In the genomic region with DNA sequence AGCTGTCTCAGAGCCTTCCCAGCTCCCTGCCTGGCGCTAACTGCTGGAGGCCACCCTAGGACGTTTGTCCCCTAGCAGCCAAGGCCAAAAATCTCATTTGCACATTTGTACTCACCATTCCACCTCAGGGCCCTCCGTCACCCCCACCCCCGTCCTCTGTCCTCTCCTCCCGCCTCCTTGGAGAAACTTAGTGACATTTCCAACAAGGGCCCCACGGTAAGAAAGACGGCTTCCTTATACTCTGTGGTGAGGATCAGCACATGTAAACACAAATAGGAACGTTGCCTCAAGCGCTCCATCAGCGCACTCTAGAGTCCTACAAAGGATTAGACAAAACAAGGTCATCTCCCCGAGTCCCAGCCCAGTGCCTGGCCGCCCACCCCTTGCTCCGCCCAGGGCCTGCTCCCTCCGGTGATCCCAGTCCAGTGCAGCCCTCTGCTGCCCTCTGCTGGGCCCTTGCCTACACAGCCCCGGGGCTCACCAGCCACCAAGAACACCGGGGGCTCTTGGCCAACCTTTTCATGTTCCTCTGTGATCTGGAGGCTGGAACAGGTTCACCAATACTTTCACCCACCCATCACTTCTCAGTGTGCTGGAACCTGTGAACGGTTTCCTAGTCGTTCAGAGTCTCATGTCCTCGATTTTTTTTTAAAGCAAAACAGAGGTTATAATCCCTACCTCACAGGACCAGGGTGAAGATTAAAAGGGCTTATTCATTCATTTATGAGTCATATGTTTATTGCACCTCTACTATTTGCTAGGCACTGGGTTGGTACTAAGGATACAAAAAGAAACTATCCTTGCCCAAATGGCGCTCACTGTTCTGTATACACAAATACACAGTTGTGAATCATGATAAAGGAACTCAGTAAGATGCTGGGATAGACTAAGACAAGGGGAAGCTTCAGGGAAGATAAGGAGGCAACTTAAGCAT, we compare ENCODE assay signal across 8 cellular contexts. TPM values are rescaled to one million over a fixed set of nuclear protein-coding genes. Genes with fewer than 3 reads are reported as not detected.
DNase-seq lines count a peak whose midpoint lies in the region; ATAC-seq and TF ChIP-seq lines count a peak whose summit lies in the region.

No MANE protein-coding gene starts in this region.

- H3K4me3 Mint-ChIP-seq in IgD-negative memory B cell = peak overlapping the region in 3 of 4 donors; percentile 63 to 88 (median 84)

- no peaks in the 10 kb centered on the region for H3K27me3 ChIP-seq in mucosa of rectum (ENCODE audit: control insufficient read depth in 2 of 2, insufficient read depth in 2 of 2, low read length in 2 of 2)

- H3K9me3 ChIP-seq in mucosa of rectum (ENCODE audit: control insufficient read depth in 2 of 2, low read length in 2 of 2) = no peaks in the 10 kb centered on the region

- H3K4me3 ChIP-seq in mucosa of rectum (ENCODE audit: low read length in 2 of 2) = peak overlapping the region; percentile 37 to 61

- ATAC-seq in GM21717 (IDR thresholded peaks at IDR 0.05; ENCODE audit: unreplicated experiment) = peak; percentile 97

- H3K27ac ChIP-seq in mucosa of rectum (ENCODE audit: low read depth in 2 of 2, low read length in 2 of 2) = peak overlapping the region; percentile 38 to 66

- H3K36me3 ChIP-seq in mucosa of rectum (ENCODE audit: control insufficient read depth in 2 of 2, insufficient read depth in 2 of 2, low read length in 2 of 2) = no peaks in the 10 kb centered on the region

- H3K4me1 ChIP-seq in mucosa of rectum (ENCODE audit: control insufficient read depth in 2 of 2, insufficient read depth in 2 of 2, low read length in 2 of 2) = peaks cover 4 to 11% of the 10 kb centered on the region in 2 donors

- H3K27ac Mint-ChIP-seq in IgD-negative memory B cell = peak overlapping the region in 2 of 3 donors; percentile 2 to 94

- no peaks in the 10 kb centered on the region for H3K36me3 Mint-ChIP-seq in IgD-negative memory B cell

- no peak for TF ChIP-seq POLR2A in erythroblast (IDR thresholded peaks at IDR 0.05; ENCODE audit: low read length)

- H3K9me3 Mint-ChIP-seq in IgD-negative memory B cell = peaks cover 0 to 4% (median 0%) of the 10 kb centered on the region in 3 donors

- H3K4me1 Mint-ChIP-seq in IgD-negative memory B cell = peaks cover 10 to 11% (median 10%) of the 10 kb centered on the region in 3 donors

- H3K27me3 Mint-ChIP-seq in IgD-negative memory B cell = peaks cover 4% of the 10 kb centered on the region

- peak; percentile 85 for DNase-seq in DMS153 (lab: John Stamatoyannopoulos, UW)
- DNase-seq in OCI-M1 (lab: John Stamatoyannopoulos, UW) = peak; percentile 98
- DNase-seq in activated T-cell treated with anti-CD3 and anti-CD28 coated beads for 48 hours (ENCODE audit: low read depth) = peak; percentile 88
- peak; percentile 89 to 94 for DNase-seq in erythroblast (lab: John Stamatoyannopoulos, UW)
- DNase-seq in stimulated activated CD8-positive, alpha-beta memory T cell treated with anti-CD3 and anti-CD28 coated beads, Interleukin-4, amount 100 ng/mL, for 1 hour (ENCODE audit: low read depth in 2 of 2, low spot score in 1 of 2) = peak; percentile 61 to 75

- H3K9ac ChIP-seq in mucosa of rectum (ENCODE audit: low read depth in 1 of 2, low read length in 2 of 2) = peak overlapping the region; percentile 36 to 53

RNA-seq across cellular contexts. Expression of a gene that starts 15.2 kb away (rescaled TPM):
- 49.3 TPM for polyA plus RNA-seq in IgD-negative memory B cell

RNA-seq across cellular contexts. Expression of a gene that starts 42.2 kb away (rescaled TPM):
- 0.18 TPM for polyA plus RNA-seq in IgD-negative memory B cell

Comparison
In these comparisons a context has a peak if more than half of its experiments do, and no peak if none do; other contexts are left out.
1. Peak in every context shown above with its lines: DNase-seq, ATAC-seq, H3K4me3 ChIP-seq and H3K27ac ChIP-seq.